ENCODE assay signal across 8 cellular contexts in genomic region chr1:966603-967295, GRCh38. TPM values are rescaled to one million over a fixed set of nuclear protein-coding genes. Genes with fewer than 3 reads are reported as not detected.
DNase-seq lines count a peak whose midpoint lies in the region; ATAC-seq and TF ChIP-seq lines count a peak whose summit lies in the region.

No MANE protein-coding gene starts in this region.

- H3K27me3 ChIP-seq in HAP-1 (ENCODE audit: low read depth) (no peaks in the 10 kb centered on the region), neuron (ENCODE audit: insufficient read depth, low read length) (peaks cover 60% of the 10 kb centered on the region), subcutaneous abdominal adipose tissue (ENCODE audit: control insufficient read depth in 5 of 5, insufficient read depth in 4 of 5, low read length in 5 of 5) (peaks cover 24 to 42% (median 35%) of the 10 kb centered on the region in 5 donors)

- H3K4me1 Mint-ChIP-seq in activated T-cell treated with anti-CD3 and anti-CD28 coated beads, Interleukin-2, amount 50 U/mL, for 4 hours (ENCODE audit: low read depth), result peaks cover 6% of the 10 kb centered on the region

- ATAC-seq in activated T-cell treated with anti-CD3 and anti-CD28 coated beads, Interleukin-2, amount 50 U/mL, for 4 hours, result peak; percentile 95 to 97
- no peak for ATAC-seq in GM19328 (IDR thresholded peaks at IDR 0.05; ENCODE audit: unreplicated experiment)

- H3K4me3 ChIP-seq in HAP-1 (peak overlapping the region; percentile 44), fibroblast of mammary gland (ENCODE audit: control insufficient read depth, low read depth, low read length) (peak overlapping the region; percentile 54), neuron (ENCODE audit: low read length) (peak overlapping the region; percentile 44), subcutaneous abdominal adipose tissue (ENCODE audit: low read depth in 1 of 5, low read length in 5 of 5) (peak overlapping the region in 4 of 5 donors; percentile 70 to 81 (median 78))

- H3K9me3 ChIP-seq in HAP-1 (no peaks in the 10 kb centered on the region), neuron (ENCODE audit: low read length) (no peaks in the 10 kb centered on the region), subcutaneous abdominal adipose tissue (ENCODE audit: control insufficient read depth in 5 of 5, low read length in 5 of 5) (no peaks in the 10 kb centered on the region)

- no peaks in the 10 kb centered on the region for H3K36me3 Mint-ChIP-seq in activated T-cell treated with anti-CD3 and anti-CD28 coated beads, Interleukin-2, amount 50 U/mL, for 4 hours (ENCODE audit: insufficient read depth)

- H3K9me3 Mint-ChIP-seq in activated T-cell treated with anti-CD3 and anti-CD28 coated beads, Interleukin-2, amount 50 U/mL, for 4 hours, result no peaks in the 10 kb centered on the region

- peak; percentile 94 for DNase-seq in GM03348 (ENCODE audit: low spot score)
- peak; percentile 65 to 85 for DNase-seq in HAP-1 (ENCODE audit: low spot score in 2 of 2)
- DNase-seq in NOMO-1 (lab: John Stamatoyannopoulos, UW; ENCODE audit: unreplicated experiment in 2 of 2), result peak; percentile 46 to 58
- DNase-seq in activated T-cell treated with anti-CD3 and anti-CD28 coated beads, Interleukin-2, amount 50 U/mL, for 4 hours, result peak; percentile 85
- DNase-seq in fibroblast of mammary gland (ENCODE audit: low read depth), result peak; percentile 52

- H3K36me3 ChIP-seq in HAP-1 (replicated peaks), result peaks cover 29% of the 10 kb centered on the region
- H3K36me3 ChIP-seq in neuron (ENCODE audit: insufficient read depth, low read length), result peaks cover 12% of the 10 kb centered on the region
- H3K36me3 ChIP-seq in subcutaneous abdominal adipose tissue (ENCODE audit: control insufficient read depth in 5 of 5, insufficient read depth in 5 of 5, low read length in 5 of 5), result peaks cover 0 to 19% (median 2%) of the 10 kb centered on the region in 5 donors

- H2AFZ ChIP-seq in neuron (ENCODE audit: low read depth, low read length), result peak overlapping the region; percentile 75

- in situ Hi-C loops in HAP-1 (cut with MboI; ENCODE audit: low sequenced_read_pairs), result no loop called here

- TF ChIP-seq CTCF in fibroblast of mammary gland (conservative IDR thresholded peaks at IDR 0.05; ENCODE audit: control insufficient read depth, insufficient read depth, low read depth, low read length), result no peak

- peaks cover 4% of the 10 kb centered on the region for H3K27me3 Mint-ChIP-seq in activated T-cell treated with anti-CD3 and anti-CD28 coated beads, Interleukin-2, amount 50 U/mL, for 4 hours (ENCODE audit: low read depth)

- no peak overlapping the region for H3K27ac ChIP-seq in subcutaneous abdominal adipose tissue (ENCODE audit: low read depth, low read length)

- peak overlapping the region in 4 of 5 donors; percentile 48 to 74 (median 66) for H3K9ac ChIP-seq in subcutaneous abdominal adipose tissue (ENCODE audit: low read length in 5 of 5)

- H3K4me1 ChIP-seq in HAP-1 (peaks cover 14% of the 10 kb centered on the region), neuron (ENCODE audit: insufficient read depth, low read length) (peaks cover 6% of the 10 kb centered on the region), subcutaneous abdominal adipose tissue (ENCODE audit: control insufficient read depth in 5 of 5, insufficient read depth in 5 of 5, low read length in 5 of 5) (peaks cover 0 to 19% (median 18%) of the 10 kb centered on the region in 5 donors)

- peak overlapping the region; percentile 82 for H3K4me3 Mint-ChIP-seq in activated T-cell treated with anti-CD3 and anti-CD28 coated beads, Interleukin-2, amount 50 U/mL, for 4 hours

RNA-seq across cellular contexts. Expression of gene PLEKHN1, which starts 0.5 kb away (rescaled TPM):
- total RNA-seq in activated T-cell treated with anti-CD3 and anti-CD28 coated beads, Interleukin-2, amount 50 U/mL, for 4 hours, result 1 to 10 TPM; 1.6 to 2.4 (median 1.9) TPM

RNA-seq across cellular contexts. Expression of gene KLHL17, which starts 6.4 kb away (rescaled TPM):
- 10 to 100 TPM; 32.1 to 36.6 (median 34.3) TPM for total RNA-seq in activated T-cell treated with anti-CD3 and anti-CD28 coated beads, Interleukin-2, amount 50 U/mL, for 4 hours

RNA-seq across cellular contexts. Expression of gene NOC2L, which starts 7.7 kb away (rescaled TPM):
- 100 to 1,000 TPM; 292 to 315 (median 315) TPM for total RNA-seq in activated T-cell treated with anti-CD3 and anti-CD28 coated beads, Interleukin-2, amount 50 U/mL, for 4 hours

RNA-seq across cellular contexts. Expression of gene PERM1, which starts 15.1 kb away (rescaled TPM):
- not detected for total RNA-seq in activated T-cell treated with anti-CD3 and anti-CD28 coated beads, Interleukin-2, amount 50 U/mL, for 4 hours

RNA-seq across cellular contexts. Expression of gene HES4, which starts 33.1 kb away (rescaled TPM):
- total RNA-seq in activated T-cell treated with anti-CD3 and anti-CD28 coated beads, Interleukin-2, amount 50 U/mL, for 4 hours, result 1 to 10 TPM; 1.3 to 3.0 (median 2.7) TPM
